Comparison of ENCODE assay signal across 17 cellular contexts in genomic region chr15:59268199-59268979, GRCh38.
A peak's percentile ranks its signal among the peaks of the same experiment; 100 is the strongest.
DNase-seq lines count a peak whose midpoint lies in the region; ATAC-seq and TF ChIP-seq lines count a peak whose summit lies in the region.
"Had no signal": no experiment of that assay in that cellular context is flagged by ENCODE, and none has a peak within 500 bp of the region (broad histone marks: within the 10 kb centered on the region; RNA-seq: fewer than 3 reads in every experiment).

No MANE protein-coding gene starts in this region.

- WGBS in psoas muscle, 3 donors = 93 to 96% (median 96%) methylated on average over 7 of the region's 7 CpGs

- POLR2A ChIA-PET in activated CD8-positive, alpha-beta T cell treated with anti-CD3 and anti-CD28 coated beads for 36 hours (lab: Charles Lee) = interaction anchor here (0.8 kb wide), 1 partner anchor 8 kb away, joined by 3 read pairs; no protein-coding TSS in a partner anchor

- no peaks in the 10 kb centered on the region for H3K36me3 Mint-ChIP-seq in activated CD8-positive, alpha-beta T cell treated with anti-CD3 and anti-CD28 coated beads for 36 hours (ENCODE audit: low read depth)
- H3K36me3 Mint-ChIP-seq: brain had no signal

- H3K27ac Mint-ChIP-seq in activated CD8-positive, alpha-beta T cell treated with anti-CD3 and anti-CD28 coated beads for 36 hours = no peak overlapping the region
- H3K27ac Mint-ChIP-seq: activated B cell treated with CpG ODN at 0.5 μM for 24 hours, progenitor cell of endocrine pancreas had no signal

- peaks cover 12% of the 10 kb centered on the region for H3K79me2 ChIP-seq in ACC112 (ENCODE audit: control insufficient read depth, insufficient read depth, low read length, unreplicated experiment)

- H3K4me1 ChIP-seq in ACC112 (ENCODE audit: control insufficient read depth, insufficient read depth, low read length, unreplicated experiment) (peaks cover 17% of the 10 kb centered on the region), psoas muscle (no peaks in the 10 kb centered on the region)
- H3K4me1 ChIP-seq: BLaER1, heart left ventricle had no signal

- CTCF ChIA-PET in activated CD8-positive, alpha-beta T cell treated with anti-CD3 and anti-CD28 coated beads for 36 hours (lab: Charles Lee) = interaction anchor here (1.4 kb wide), 1 partner anchor 11 kb away, joined by 3 read pairs; no protein-coding TSS in a partner anchor

- H3K4me3 ChIP-seq in ACC112 (ENCODE audit: low read depth, low read length) = peak overlapping the region; percentile 57; the same call in 1 of the 2 replicates
- H3K4me3 ChIP-seq in foreskin fibroblast (ENCODE audit: low read depth in 1 of 2, low read length in 2 of 2) = no peak overlapping the region
- no peak overlapping the region for H3K4me3 ChIP-seq in psoas muscle
- H3K4me3 ChIP-seq: BLaER1, heart left ventricle had no signal

- peak; percentile 53 for ATAC-seq in GM19463 (IDR thresholded peaks at IDR 0.05; ENCODE audit: unreplicated experiment)
- ATAC-seq in activated CD8-positive, alpha-beta T cell treated with anti-CD3 and anti-CD28 coated beads for 36 hours = peak; percentile 51
- no peak for ATAC-seq in psoas muscle
- no peak for ATAC-seq in GM18520 (IDR thresholded peaks at IDR 0.05; ENCODE audit: unreplicated experiment)
- no peak for ATAC-seq in HG03045 (IDR thresholded peaks at IDR 0.05; ENCODE audit: unreplicated experiment)
- ATAC-seq: heart left ventricle, left cardiac atrium had no signal

- no peak overlapping the region for H2AFZ ChIP-seq in ACC112 (ENCODE audit: low read length, unreplicated experiment)

- H3K36me3 ChIP-seq in ACC112 (ENCODE audit: insufficient read depth, low read length) (peaks cover 13% of the 10 kb centered on the region), psoas muscle (ENCODE audit: insufficient read depth in 1 of 2, low read depth in 1 of 2) (peaks cover 0 to 4% of the 10 kb centered on the region in 2 donors)
- H3K36me3 ChIP-seq: BLaER1 had no signal

- H3K4me3 Mint-ChIP-seq in activated CD8-positive, alpha-beta T cell treated with anti-CD3 and anti-CD28 coated beads for 36 hours = no peak overlapping the region
- H3K4me3 Mint-ChIP-seq: activated B cell treated with CpG ODN at 0.5 μM for 24 hours had no signal

- no peak for TF ChIP-seq CTCF in activated CD8-positive, alpha-beta T cell treated with anti-CD3 and anti-CD28 coated beads for 36 hours (IDR thresholded peaks at IDR 0.05)
- TF ChIP-seq CTCF in foreskin fibroblast (IDR thresholded peaks at IDR 0.05; ENCODE audit: low read depth, low read length) (no peak), psoas muscle (IDR thresholded peaks at IDR 0.05) (no peak)

- DNase-seq in activated CD8-positive, alpha-beta T cell treated with anti-CD3 and anti-CD28 coated beads for 36 hours = no peak
- DNase-seq in foreskin fibroblast (peak; percentile 67 to 71), psoas muscle (no peak), GF-D8 (lab: John Stamatoyannopoulos, UW) (no peak)
- DNase-seq: activated B cell treated with CpG ODN at 0.5 μM for 24 hours; activated T-cell treated with anti-CD3 and anti-CD28 coated beads, Interleukin-2, amount 50 U/mL, for 48 hours; effector memory CD4-positive, alpha-beta T cell; heart left ventricle; left cardiac atrium; stimulated activated CD4-positive, alpha-beta T cell treated with anti-CD3 and anti-CD28 coated beads, Interleukin-2, amount 100 ng/mL, for 24 hours had no signal

- H3K4me1 Mint-ChIP-seq in activated CD8-positive, alpha-beta T cell treated with anti-CD3 and anti-CD28 coated beads for 36 hours (ENCODE audit: low read depth) = peaks cover 6% of the 10 kb centered on the region

- H3K27ac ChIP-seq in ACC112 (ENCODE audit: low read depth, low read length) (peak overlapping the region; percentile 52), psoas muscle (no peak overlapping the region)
- H3K27ac ChIP-seq: BLaER1, heart left ventricle had no signal

- peaks cover 2% of the 10 kb centered on the region for H3K27me3 Mint-ChIP-seq in activated CD8-positive, alpha-beta T cell treated with anti-CD3 and anti-CD28 coated beads for 36 hours
- H3K27me3 Mint-ChIP-seq: activated B cell treated with CpG ODN at 0.5 μM for 24 hours, brain, progenitor cell of endocrine pancreas had no signal

- no peaks in the 10 kb centered on the region for H3K9me3 Mint-ChIP-seq in activated CD8-positive, alpha-beta T cell treated with anti-CD3 and anti-CD28 coated beads for 36 hours
- H3K9me3 Mint-ChIP-seq: activated B cell treated with CpG ODN at 0.5 μM for 24 hours, brain had no signal

- intact Hi-C loops in activated CD8-positive, alpha-beta T cell treated with anti-CD3 and anti-CD28 coated beads for 36 hours (cut with micrococcal nuclease) = no loop called here
- intact Hi-C loops in psoas muscle (cut with DNase I) = no loop called here

- no peaks in the 10 kb centered on the region for H3K9me3 ChIP-seq in psoas muscle
- H3K9me3 ChIP-seq: BLaER1, heart left ventricle had no signal

- H3K27me3 ChIP-seq in ACC112 (ENCODE audit: insufficient read depth, low read length) (no peaks in the 10 kb centered on the region), psoas muscle (ENCODE audit: insufficient read depth in 3 of 3, low read length in 2 of 3) (no peaks in the 10 kb centered on the region)
- H3K27me3 ChIP-seq: BLaER1, heart left ventricle had no signal

Comparison
In these comparisons a context has a peak if more than half of its experiments do, and no peak if none do; other contexts are left out.
1. ATAC-seq: peak in GM19463 (single experiment) and activated CD8-positive, alpha-beta T cell treated with anti-CD3 and anti-CD28 coated beads for 36 hours (single experiment); none in psoas muscle (0 of 4), GM18520 (single experiment) and HG03045 (single experiment).
2. DNase-seq: peak in foreskin fibroblast (2 of 2); none in activated CD8-positive, alpha-beta T cell treated with anti-CD3 and anti-CD28 coated beads for 36 hours (single experiment), psoas muscle (0 of 2) and GF-D8 (single experiment).